In genomic region chr18:31685097-31686082, GRCh38 we compare ENCODE assay signal across 8 cellular contexts. TPM values are rescaled to one million over a fixed set of nuclear protein-coding genes. Genes with fewer than 3 reads are reported as not detected.
DNase-seq lines count a peak whose midpoint lies in the region; ATAC-seq and TF ChIP-seq lines count a peak whose summit lies in the region.

No MANE protein-coding gene starts in this region.

- POLR2A ChIA-PET in activated CD4-positive, alpha-beta memory T cell treated with anti-CD3 and anti-CD28 coated beads, Interleukin-2, amount 10 ng/mL, durations not matched to agents 7 days and 5 days (lab: Charles Lee), result interaction anchor here (1.2 to 1.6 kb wide), 2 partner anchors 10 to 27 kb away, joined by 3 read pairs; no protein-coding TSS in a partner anchor

- intact Hi-C loops in CD14-positive monocyte (cut with micrococcal nuclease), result no loop called here

- H3K4me3 Mint-ChIP-seq in CD14-positive monocyte (peak overlapping the region; percentile 88 to 91), endothelial cell (ENCODE audit: unreplicated experiment) (peak overlapping the region; percentile 93)
- peak overlapping the region; percentile 79 for H3K4me3 Mint-ChIP-seq in activated CD4-positive, alpha-beta memory T cell treated with anti-CD3 and anti-CD28 coated beads, Interleukin-2, amount 10 ng/mL, durations not matched to agents 7 days and 5 days

- peak; percentile 43 for TF ChIP-seq CTCF in CD14-positive monocyte (IDR thresholded peaks at IDR 0.05)
- TF ChIP-seq CTCF in endothelial cell (IDR thresholded peaks at IDR 0.05; ENCODE audit: unreplicated experiment), result no peak

- H3K27me3 Mint-ChIP-seq in CD14-positive monocyte (ENCODE audit: low read depth in 3 of 3) (peaks cover 2 to 5% (median 3%) of the 10 kb centered on the region in 3 donors), endothelial cell (ENCODE audit: unreplicated experiment) (peaks cover 8% of the 10 kb centered on the region)
- peaks cover 47% of the 10 kb centered on the region for H3K27me3 Mint-ChIP-seq in activated CD4-positive, alpha-beta memory T cell treated with anti-CD3 and anti-CD28 coated beads, Interleukin-2, amount 10 ng/mL, durations not matched to agents 7 days and 5 days

- H3K9me3 Mint-ChIP-seq in CD14-positive monocyte, result peaks cover 0 to 2% (median 0%) of the 10 kb centered on the region in 7 donors
- no peaks in the 10 kb centered on the region for H3K9me3 Mint-ChIP-seq in activated CD4-positive, alpha-beta memory T cell treated with anti-CD3 and anti-CD28 coated beads, Interleukin-2, amount 10 ng/mL, durations not matched to agents 7 days and 5 days
- H3K9me3 Mint-ChIP-seq in endothelial cell (ENCODE audit: unreplicated experiment), result no peaks in the 10 kb centered on the region

- ATAC-seq in HG03354 (IDR thresholded peaks at IDR 0.05; ENCODE audit: poor library complexity, severe bottlenecking, unreplicated experiment), result peak; percentile 77

- H3K27ac Mint-ChIP-seq in CD14-positive monocyte (peak overlapping the region in 5 of 7 donors; percentile 78 to 88 (median 82)), endothelial cell (ENCODE audit: unreplicated experiment) (peak overlapping the region; percentile 90)
- peak overlapping the region; percentile 48 for H3K27ac Mint-ChIP-seq in activated CD4-positive, alpha-beta memory T cell treated with anti-CD3 and anti-CD28 coated beads, Interleukin-2, amount 10 ng/mL, durations not matched to agents 7 days and 5 days

- CTCF ChIA-PET in activated CD4-positive, alpha-beta memory T cell treated with anti-CD3 and anti-CD28 coated beads, Interleukin-2, amount 10 ng/mL, durations not matched to agents 7 days and 5 days (lab: Charles Lee), result no interaction called here

- DNase-seq in CD14-positive monocyte (ENCODE audit: low spot score) (peak; percentile 54), NCI-H510A (lab: John Stamatoyannopoulos, UW) (peak; percentile 95), endothelial cell (ENCODE audit: low spot score) (peak; percentile 81), mesenteric fat pad (ENCODE audit: low spot score) (peak; percentile 91)
- peak; percentile 56 for DNase-seq in activated CD4-positive, alpha-beta memory T cell treated with anti-CD3 and anti-CD28 coated beads, Interleukin-2, amount 10 ng/mL, durations not matched to agents 7 days and 5 days
- DNase-seq in stimulated activated CD8-positive, alpha-beta memory T cell treated with anti-CD3 and anti-CD28 coated beads, Interleukin-15, amount 100 ng/mL, for 48 hours (ENCODE audit: low read depth in 2 of 2), result peak; percentile 39 to 45

- peak; percentile 77 for TF ChIP-seq POLR2A in GM19193 (IDR thresholded peaks at IDR 0.05; ENCODE audit: extremely low read depth, insufficient read depth, insufficient read length)

- H3K36me3 Mint-ChIP-seq in CD14-positive monocyte (peaks cover 0 to 2% of the 10 kb centered on the region in 2 donors), endothelial cell (ENCODE audit: low read depth, unreplicated experiment) (peaks cover 3% of the 10 kb centered on the region)
- H3K36me3 Mint-ChIP-seq in activated CD4-positive, alpha-beta memory T cell treated with anti-CD3 and anti-CD28 coated beads, Interleukin-2, amount 10 ng/mL, durations not matched to agents 7 days and 5 days (ENCODE audit: low read depth), result no peaks in the 10 kb centered on the region

- H3K4me1 Mint-ChIP-seq in CD14-positive monocyte (peaks cover 27% of the 10 kb centered on the region), endothelial cell (ENCODE audit: unreplicated experiment) (peaks cover 22% of the 10 kb centered on the region)
- peaks cover 14% of the 10 kb centered on the region for H3K4me1 Mint-ChIP-seq in activated CD4-positive, alpha-beta memory T cell treated with anti-CD3 and anti-CD28 coated beads, Interleukin-2, amount 10 ng/mL, durations not matched to agents 7 days and 5 days

RNA-seq across cellular contexts. Expression of gene B4GALT6, which starts 1.0 kb away (rescaled TPM):
- under 1 TPM; 0.09 to 0.12 TPM for polyA plus RNA-seq in CD14-positive monocyte
- 1 to 10 TPM in 1 of 2 experiments, under 1 TPM in 1; 0.91 to 1.2 TPM for total RNA-seq in activated CD4-positive, alpha-beta memory T cell treated with anti-CD3 and anti-CD28 coated beads, Interleukin-2, amount 10 ng/mL, durations not matched to agents 7 days and 5 days
- total RNA-seq in endothelial cell (ENCODE audit: unreplicated experiment) (31.6 TPM), mesenteric fat pad (7.3 TPM)

Comparison
In these comparisons a context has a peak if more than half of its experiments do, and no peak if none do; other contexts are left out.
1. Peak in every context shown above with its lines: DNase-seq and ATAC-seq.
2. DNase-seq: peak in every context shown above with its lines; median percentile 95 in NCI-H510A; 91 in mesenteric fat pad; 81 in endothelial cell; 56 in activated CD4-positive, alpha-beta memory T cell treated with anti-CD3 and anti-CD28 coated beads, Interleukin-2, amount 10 ng/mL, durations not matched to agents 7 days and 5 days; 54 in CD14-positive monocyte; 42 in stimulated activated CD8-positive, alpha-beta memory T cell treated with anti-CD3 and anti-CD28 coated beads, Interleukin-15, amount 100 ng/mL, for 48 hours.